ENCODE assay signal across 17 cellular contexts in the genomic region with DNA sequence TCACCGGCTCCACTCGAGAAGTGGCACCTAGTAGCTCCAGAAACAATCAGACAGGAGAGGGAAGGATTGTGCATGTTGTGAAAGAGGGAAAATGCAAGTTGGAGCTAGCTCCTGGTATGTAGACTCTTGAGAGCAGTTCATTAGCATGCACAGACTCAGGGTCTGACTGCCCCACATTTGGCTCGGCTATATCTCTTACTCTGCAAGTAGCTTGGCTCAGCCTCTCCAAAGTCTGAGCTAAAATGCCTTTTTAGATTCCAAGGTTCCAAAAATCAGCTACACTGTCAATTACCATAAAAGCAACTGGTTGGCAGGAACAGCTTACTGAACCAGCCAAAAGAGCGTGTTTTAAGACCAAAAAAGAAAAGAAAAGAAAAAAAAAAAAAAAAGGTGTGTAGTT.
DNase-seq lines count a peak whose midpoint lies in the region; ATAC-seq lines count a peak whose summit lies in the region.
"Had no signal": no experiment of that assay in that cellular context is flagged by ENCODE, and none has a peak within 500 bp of the region (broad histone marks: within the 10 kb centered on the region; RNA-seq: fewer than 3 reads in every experiment).

No MANE protein-coding gene starts in this region.

- DNase-seq in Ammon's horn (ENCODE audit: low spot score) (peak; percentile 58), adipocyte (ENCODE audit: low read depth) (peak; percentile 44), right cardiac atrium (peak in 2 of 3 donors; percentile 46 to 48), putamen (ENCODE audit: low spot score) (peak; percentile 7), NCI-H82 treated with DMSO at 0.1 percent for 48 hours (lab: John Stamatoyannopoulos, UW; ENCODE audit: unreplicated experiment) (no peak)
- DNase-seq in activated T-cell treated with anti-CD3 and anti-CD28 coated beads, Interleukin-2, amount 50 U/mL, for 48 hours: no peak
- no peak for DNase-seq in activated T-cell treated with anti-CD3 and anti-CD28 coated beads, Interleukin-2, amount 50 U/mL, for 1 hour
- DNase-seq: ACHN; activated CD4-positive, CD25-positive, alpha-beta regulatory T cell treated with anti-CD3 and anti-CD28 coated beads, Interleukin-2, amount 50 U/mL, for 72 hours; activated T-cell treated with anti-CD3 and anti-CD28 coated beads, Interleukin-2, amount 50 U/mL, for 72 hours; DMS 273 treated with DMSO at 0.1 percent for 48 hours; NCI-H774; occipital lobe; stomach had no signal

- no peaks in the 10 kb centered on the region for H3K9me3 ChIP-seq in adipocyte (ENCODE audit: control insufficient read depth, low read length)
- H3K9me3 ChIP-seq in right cardiac atrium (ENCODE audit: control insufficient read depth, low read length): no peaks in the 10 kb centered on the region
- H3K9me3 ChIP-seq: stomach had no signal

- no peak overlapping the region for H3K27ac ChIP-seq in right cardiac atrium (ENCODE audit: low read length)

- no peaks in the 10 kb centered on the region for H3K27me3 ChIP-seq in adipocyte (replicated peaks; ENCODE audit: control insufficient read depth, insufficient read depth, low read length)
- H3K27me3 ChIP-seq in right cardiac atrium (ENCODE audit: control insufficient read depth, insufficient read depth): no peaks in the 10 kb centered on the region
- H3K27me3 ChIP-seq: stomach had no signal

- intact Hi-C loops in right cardiac atrium (cut with DNase I): no loop called here

- peak; percentile 72 to 94 for ATAC-seq in right cardiac atrium
- no peak for ATAC-seq in esophagus mucosa
- ATAC-seq: activated naive CD4-positive, alpha-beta T cell treated with anti-CD3 and anti-CD28 coated beads, Interleukin-2, amount 50 U/mL, for 72 hours; activated T-cell treated with anti-CD3 and anti-CD28 coated beads, Interleukin-2, amount 50 U/mL, for 72 hours; Panc1 had no signal

- H3K4me1 ChIP-seq in adipocyte (ENCODE audit: control insufficient read depth, insufficient read depth, low read length) (peaks cover 37% of the 10 kb centered on the region), right cardiac atrium (ENCODE audit: control insufficient read depth, insufficient read depth, low read length) (no peaks in the 10 kb centered on the region)

- no peaks in the 10 kb centered on the region for H3K36me3 ChIP-seq in adipocyte (ENCODE audit: control insufficient read depth, insufficient read depth, low read length, severe bottlenecking)
- H3K36me3 ChIP-seq: stomach had no signal

- 31% methylated on average over 4 of the region's 4 CpGs for WGBS in right cardiac atrium

- H3K4me3 ChIP-seq in adipocyte (ENCODE audit: low read length) (peak overlapping the region; percentile 69), right cardiac atrium (ENCODE audit: low read length) (no peak overlapping the region)
- H3K4me3 ChIP-seq: stomach had no signal

- H3K9ac ChIP-seq in adipocyte (ENCODE audit: low read length): peak overlapping the region; percentile 76

Comparison
In these comparisons a context has a peak if more than half of its experiments do, and no peak if none do; other contexts are left out.
1. DNase-seq: peak in Ammon's horn (single experiment), adipocyte (single experiment), right cardiac atrium (2 of 3) and putamen (single experiment); none in NCI-H82 treated with DMSO at 0.1 percent for 48 hours (single experiment), activated T-cell treated with anti-CD3 and anti-CD28 coated beads, Interleukin-2, amount 50 U/mL, for 48 hours (0 of 2) and activated T-cell treated with anti-CD3 and anti-CD28 coated beads, Interleukin-2, amount 50 U/mL, for 1 hour (single experiment).